ENCODE assay signal across 1 cellular context in the genomic region with DNA sequence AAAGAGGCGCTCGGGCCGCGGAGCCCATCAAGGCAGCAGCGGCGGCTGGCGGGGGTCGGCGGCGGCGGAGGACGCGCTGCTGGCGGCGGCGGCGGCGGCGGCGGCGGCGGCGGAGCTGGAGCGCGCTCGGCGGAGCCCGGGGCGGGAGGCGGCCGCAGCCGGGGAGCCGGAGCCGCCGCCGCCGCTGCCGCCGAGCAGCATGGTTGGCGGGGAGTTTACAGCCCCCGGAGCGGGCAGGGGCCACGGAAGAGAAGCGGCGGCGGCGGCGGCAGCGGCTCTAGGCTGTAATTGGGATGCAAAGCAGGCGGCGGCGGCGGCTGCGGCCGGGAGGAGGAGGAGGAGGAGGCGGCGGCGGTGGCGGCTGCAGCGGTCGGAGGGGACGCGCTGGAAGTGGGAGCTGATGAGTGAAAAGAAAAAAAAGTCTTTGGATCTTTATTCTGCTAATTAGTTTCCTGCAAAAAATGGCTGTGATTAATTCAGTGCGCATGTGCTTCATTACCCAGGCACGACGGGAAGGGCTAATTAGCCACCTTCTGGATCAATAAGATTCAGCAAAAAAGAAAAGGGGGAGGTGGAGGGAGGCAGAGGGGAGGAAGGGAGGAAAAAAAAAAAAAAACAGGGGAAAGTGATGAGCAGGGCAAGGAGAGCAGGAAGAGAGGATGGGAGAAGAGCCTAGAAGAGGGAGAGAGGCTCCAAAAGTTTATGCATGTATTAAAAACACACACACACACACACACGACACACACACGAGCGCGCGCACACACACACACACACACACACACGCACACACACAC.
TF ChIP-seq lines count a peak whose summit lies in the region.

No MANE protein-coding gene starts in this region.

TF ChIP-seq in H1, 55 proteins besides CTCF, POLR2A, EP300 and RAD21 (continued from another document):
- TF ChIP-seq SP1 (IDR thresholded peaks at IDR 0.05; ENCODE audit: low read depth, low read length) (peak; percentile 39; the same call in 1 of the 2 replicates), POLR2AphosphoS5 (IDR thresholded peaks at IDR 0.05; ENCODE audit: low read depth, low read length) (no peak), RFX5 (IDR thresholded peaks at IDR 0.05; ENCODE audit: borderline replicate concordance, low read depth, low read length) (no peak), CBX8 (IDR thresholded peaks at IDR 0.05; ENCODE audit: borderline replicate concordance, low read depth, low read length) (no peak), TAF1 (IDR thresholded peaks at IDR 0.05; ENCODE audit: low read depth, low read length) (no peak), CBX5 (IDR thresholded peaks at IDR 0.05; ENCODE audit: low read depth, low read length) (no peak), TAF7 (optimal IDR thresholded peaks at IDR 0.05; ENCODE audit: borderline replicate concordance, low read depth, low read length) (no peak), BCL11A (IDR thresholded peaks at IDR 0.05; ENCODE audit: low read depth in 2 of 2, low read length in 2 of 2) (no peak), TEAD4 (IDR thresholded peaks at IDR 0.05; ENCODE audit: low read depth, low read length) (no peak), RXRA (IDR thresholded peaks at IDR 0.05; ENCODE audit: insufficient read depth, low read depth, low read length) (no peak), EZH2 (IDR thresholded peaks at IDR 0.05; ENCODE audit: low read depth, low read length, severe bottlenecking) (no peak), ASH2L (IDR thresholded peaks at IDR 0.05; ENCODE audit: low read length) (peak; percentile 57), NANOG (IDR thresholded peaks at IDR 0.05; ENCODE audit: insufficient read depth, low read depth, low read length, poor library complexity, severe bottlenecking) (no peak), SIN3A (conservative IDR thresholded peaks at IDR 0.05 in 1 of 2, IDR thresholded peaks at IDR 0.05 in 1 of 2; ENCODE audit: low read depth in 1 of 2, low read length in 2 of 2) (no peak), FOSL1 (IDR thresholded peaks at IDR 0.05; ENCODE audit: insufficient read depth, low read depth, low read length) (no peak), SIX5 (IDR thresholded peaks at IDR 0.05; ENCODE audit: low read depth, low read length) (no peak), SUZ12 (IDR thresholded peaks at IDR 0.05; ENCODE audit: low read length) (peak; percentile 38), GTF2F1 (IDR thresholded peaks at IDR 0.05; ENCODE audit: borderline replicate concordance, low read depth, low read length) (no peak), NRF1 (IDR thresholded peaks at IDR 0.05; ENCODE audit: low read depth, low read length) (no peak)
